9 cellular contexts compared by ENCODE assay signal in genomic region chr7:99380823-99381663, GRCh38. TPM values are rescaled to one million over a fixed set of nuclear protein-coding genes. Genes with fewer than 3 reads are reported as not detected.
DNase-seq lines count a peak whose midpoint lies in the region; ATAC-seq, FAIRE-seq and TF ChIP-seq lines count a peak whose summit lies in the region.
"Had no signal": no experiment of that assay in that cellular context is flagged by ENCODE, and none has a peak within 500 bp of the region (broad histone marks: within the 10 kb centered on the region; RNA-seq: fewer than 3 reads in every experiment).

No MANE protein-coding gene starts in this region.

- H3K27me3 ChIP-seq in esophagus (ENCODE audit: control insufficient read depth in 1 of 2, insufficient read depth in 2 of 2, low read length in 2 of 2), result no peaks in the 10 kb centered on the region
- H3K27me3 ChIP-seq in small intestine (ENCODE audit: control insufficient read depth in 2 of 2, insufficient read depth in 2 of 2, low read length in 2 of 2), result no peaks in the 10 kb centered on the region

- WGBS in esophagus, 2 donors, result 55 to 61% methylated on average over 16 of the region's 16 CpGs
- 58 to 65% (median 62%) methylated on average over 16 of the region's 16 CpGs for WGBS in small intestine, 3 donors

- no peaks in the 10 kb centered on the region for H3K9me3 Mint-ChIP-seq in activated CD4-positive, alpha-beta memory T cell treated with anti-CD3 and anti-CD28 coated beads for 36 hours

- ATAC-seq in HG03196 (IDR thresholded peaks at IDR 0.05; ENCODE audit: unreplicated experiment), result peak; percentile 73

- no peak overlapping the region for H3K4me3 ChIP-seq in esophagus (ENCODE audit: low read depth in 1 of 2, low read length in 2 of 2)
- H3K4me3 ChIP-seq in small intestine (ENCODE audit: low read depth in 1 of 2, low read length in 2 of 2), result no peak overlapping the region

- H3K27me3 Mint-ChIP-seq in activated CD4-positive, alpha-beta memory T cell treated with anti-CD3 and anti-CD28 coated beads for 36 hours, result no peaks in the 10 kb centered on the region

- H3K27ac ChIP-seq in esophagus (ENCODE audit: low read depth in 2 of 2, low read length in 1 of 2) (peak overlapping the region; percentile 71 to 93), small intestine (ENCODE audit: low read depth in 1 of 2, low read length in 1 of 2) (peak overlapping the region; percentile 59 to 69)

- peaks cover 68% of the 10 kb centered on the region for H3K4me1 Mint-ChIP-seq in activated CD4-positive, alpha-beta memory T cell treated with anti-CD3 and anti-CD28 coated beads for 36 hours (ENCODE audit: low read depth)

- peak; percentile 96 for DNase-seq in activated CD4-positive, alpha-beta memory T cell treated with anti-CD3 and anti-CD28 coated beads for 36 hours
- DNase-seq in small intestine (peak; percentile 70), NOMO-1 treated with dmso at 0.1 percent for 144 hours (lab: John Stamatoyannopoulos, UW; ENCODE audit: unreplicated experiment) (no peak), GDM1 (lab: John Stamatoyannopoulos, UW) (no peak), middle frontal gyrus (ENCODE audit: extremely low spot score, low spot score) (no peak)

- H3K27ac Mint-ChIP-seq in activated CD4-positive, alpha-beta memory T cell treated with anti-CD3 and anti-CD28 coated beads for 36 hours, result peak overlapping the region; percentile 97

- no peak for FAIRE-seq in small intestine (lab: Jason Lieb, UNC)
- FAIRE-seq: colon had no signal

- peak; percentile 86 for TF ChIP-seq POLR2A in GM19193 (IDR thresholded peaks at IDR 0.05; ENCODE audit: extremely low read depth, insufficient read depth, insufficient read length)

- peaks cover 41% of the 10 kb centered on the region for H3K36me3 Mint-ChIP-seq in activated CD4-positive, alpha-beta memory T cell treated with anti-CD3 and anti-CD28 coated beads for 36 hours

- intact Hi-C loops in activated CD4-positive, alpha-beta memory T cell treated with anti-CD3 and anti-CD28 coated beads for 36 hours (cut with micrococcal nuclease), result loop anchor here (1.0 to 2.0 kb wide), 4 partner anchors 27 to 1166 kb away; partner anchors contain the start of genes BUD31, CPSF4, PDAP1 and PTCD1

- POLR2A ChIA-PET in activated CD4-positive, alpha-beta memory T cell treated with anti-CD3 and anti-CD28 coated beads for 36 hours (lab: Charles Lee), result interaction anchor here (1.0 to 2.8 kb wide), 4 partner anchors 13 to 55 kb away, joined by 3 to 27 read pairs (median 7); partner anchors contain the start of genes ARPC1A, BUD31 and PDAP1

- no peaks in the 10 kb centered on the region for H3K9me3 ChIP-seq in esophagus (ENCODE audit: control insufficient read depth in 2 of 2, insufficient read depth in 1 of 2, low read depth in 1 of 2, low read length in 1 of 2)
- H3K9me3 ChIP-seq in small intestine (ENCODE audit: control insufficient read depth, low read depth), result no peaks in the 10 kb centered on the region

- CTCF ChIA-PET in activated CD4-positive, alpha-beta memory T cell treated with anti-CD3 and anti-CD28 coated beads for 36 hours (lab: Charles Lee), result interaction anchor here (1.1 kb wide), 1 partner anchor 27 kb away, joined by 4 read pairs; the partner anchor contains the start of gene PDAP1

- H3K4me1 ChIP-seq in esophagus (ENCODE audit: control insufficient read depth in 2 of 2, insufficient read depth in 2 of 2, low read length in 1 of 2) (peaks cover 8 to 13% of the 10 kb centered on the region in 2 donors), small intestine (ENCODE audit: control insufficient read depth in 2 of 2, insufficient read depth in 1 of 2, low read depth in 1 of 2, low read length in 1 of 2) (peaks cover 0 to 2% of the 10 kb centered on the region in 2 donors)

- H3K4me3 Mint-ChIP-seq in activated CD4-positive, alpha-beta memory T cell treated with anti-CD3 and anti-CD28 coated beads for 36 hours, result peak overlapping the region; percentile 81

- H3K36me3 ChIP-seq in esophagus (ENCODE audit: control insufficient read depth in 2 of 2, insufficient read depth in 2 of 2, low read length in 1 of 2) (no peaks in the 10 kb centered on the region), small intestine (ENCODE audit: control insufficient read depth in 2 of 2, insufficient read depth in 2 of 2, low read length in 2 of 2) (peaks cover 2 to 4% of the 10 kb centered on the region in 2 donors)

RNA-seq across cellular contexts. Expression of gene ARPC1B, which starts 6.5 kb away (rescaled TPM):
- total RNA-seq in activated CD4-positive, alpha-beta memory T cell treated with anti-CD3 and anti-CD28 coated beads for 36 hours, result 100 to 1,000 TPM; 432 to 435 TPM
- polyA plus RNA-seq in esophagus (10 to 100 TPM; 18.0 to 55.7 TPM), small intestine (100 to 1,000 TPM; 316 to 358 (median 316) TPM)

RNA-seq across cellular contexts. Expression of gene PDAP1, which starts 27.4 kb away (rescaled TPM):
- total RNA-seq in activated CD4-positive, alpha-beta memory T cell treated with anti-CD3 and anti-CD28 coated beads for 36 hours, result 100 to 1,000 TPM; 149 to 162 TPM
- polyA plus RNA-seq in esophagus (100 to 1,000 TPM; 110 to 182 TPM), small intestine (100 to 1,000 TPM; 108 to 212 (median 113) TPM)

RNA-seq across cellular contexts. Expression of gene BUD31, which starts 27.7 kb away (rescaled TPM):
- 100 to 1,000 TPM; 143 to 149 TPM for total RNA-seq in activated CD4-positive, alpha-beta memory T cell treated with anti-CD3 and anti-CD28 coated beads for 36 hours
- polyA plus RNA-seq in esophagus (100 to 1,000 TPM in 1 of 2 donors, 10 to 100 TPM in 1; 93.8 to 100 TPM), small intestine (100 to 1,000 TPM; 130 to 166 (median 135) TPM)

RNA-seq across cellular contexts. Expression of gene ARPC1A, which starts 55.3 kb away (rescaled TPM):
- 10 to 100 TPM; 66.9 to 70.0 TPM for total RNA-seq in activated CD4-positive, alpha-beta memory T cell treated with anti-CD3 and anti-CD28 coated beads for 36 hours
- polyA plus RNA-seq in esophagus (100 to 1,000 TPM; 150 to 209 TPM), small intestine (100 to 1,000 TPM; 216 to 407 (median 310) TPM)

RNA-seq across cellular contexts. Expression of gene PTCD1, which starts 57.6 kb away (rescaled TPM):
- 1 to 10 TPM; 7.4 TPM for total RNA-seq in activated CD4-positive, alpha-beta memory T cell treated with anti-CD3 and anti-CD28 coated beads for 36 hours
- polyA plus RNA-seq in esophagus, result 1 to 10 TPM; 3.2 to 3.6 TPM
- 1 to 10 TPM; 2.7 to 4.1 (median 3.8) TPM for polyA plus RNA-seq in small intestine

Comparison
In these comparisons a context has a peak if more than half of its experiments do, and no peak if none do; other contexts are left out.
1. DNase-seq: peak in activated CD4-positive, alpha-beta memory T cell treated with anti-CD3 and anti-CD28 coated beads for 36 hours (single experiment) and small intestine (single experiment); none in NOMO-1 treated with dmso at 0.1 percent for 144 hours (single experiment), GDM1 (single experiment) and middle frontal gyrus (single experiment).
2. RNA of gene ARPC1B, which starts 6.5 kb away (polyA plus RNA-seq): 316 to 358 TPM in small intestine; 18.0 to 55.7 TPM in esophagus; every median in the first group is over 4 times any median in the second.